1 cellular context compared by ENCODE assay signal in the genomic region with DNA sequence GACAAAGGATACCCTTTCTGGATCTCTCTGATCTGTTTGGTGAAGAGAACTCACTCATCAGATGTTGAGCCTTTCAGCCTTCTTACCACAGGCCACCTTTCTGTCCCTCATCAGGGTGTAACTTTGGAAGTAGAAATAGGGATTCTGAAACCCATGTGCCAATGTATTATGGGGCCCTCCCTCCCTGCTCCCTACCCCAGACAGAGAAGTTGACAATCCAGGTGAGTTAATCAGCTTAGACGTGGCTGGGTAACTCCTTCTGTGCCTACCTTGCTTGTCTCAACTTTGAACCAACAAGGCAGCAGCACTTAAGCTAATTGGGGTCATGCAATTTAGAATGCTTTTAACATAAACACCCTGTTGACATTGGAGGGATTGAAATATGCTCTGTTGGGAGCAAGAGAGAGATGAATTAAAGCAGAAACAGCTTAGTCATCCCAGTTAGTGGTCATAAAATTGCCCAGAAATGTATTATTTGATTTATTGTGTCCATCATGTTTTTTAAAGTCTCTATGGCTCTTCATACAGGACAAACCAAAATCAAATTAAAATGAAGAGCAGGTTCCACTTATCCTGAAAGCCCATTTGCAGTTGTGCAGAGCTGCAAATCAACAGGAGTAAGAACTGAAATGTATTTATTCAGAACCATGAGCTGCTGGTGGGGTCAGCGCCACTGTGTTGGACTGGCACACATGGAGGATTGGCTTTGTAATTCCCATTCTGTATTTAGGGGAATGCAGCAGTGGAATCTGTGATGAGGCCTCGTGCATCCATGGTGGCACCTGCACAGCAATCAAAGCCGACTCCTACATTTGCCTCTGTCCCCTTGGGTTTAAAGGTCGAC.
A peak's percentile ranks its signal among the peaks of the same experiment; 100 is the strongest.
TF ChIP-seq lines count a peak whose summit lies in the region.

No MANE protein-coding gene starts in this region.

TF ChIP-seq in SK-N-SH treated with all-trans-retinoic acid at 6 μM for 48 hours, 23 proteins besides CTCF, POLR2A, EP300 and RAD21 (continued from another document):
- TF ChIP-seq ZNF8 (CRISPR knock-in tag; IDR thresholded peaks at IDR 0.05) (no peak), PPARA (CRISPR knock-in tag; IDR thresholded peaks at IDR 0.05; ENCODE audit: borderline replicate concordance) (no peak), POU6F1 (CRISPR knock-in tag; IDR thresholded peaks at IDR 0.05; ENCODE audit: borderline replicate concordance, low read depth) (no peak), ZC3H10 (CRISPR knock-in tag; IDR thresholded peaks at IDR 0.05) (peak; percentile 96), GLIS3 (CRISPR knock-in tag; IDR thresholded peaks at IDR 0.05) (no peak)
